Comparison of ENCODE assay signal across 1 cellular context in genomic region chr17:28911411-28912045, GRCh38.
TF ChIP-seq lines count a peak whose summit lies in the region.

No MANE protein-coding gene starts in this region.

TF ChIP-seq in H1, 55 proteins besides CTCF, POLR2A, EP300 and RAD21:
- no peak for TF ChIP-seq TCF12 (IDR thresholded peaks at IDR 0.05; ENCODE audit: low read depth, low read length)
- no peak for TF ChIP-seq EZH2 (IDR thresholded peaks at IDR 0.05; ENCODE audit: low read depth, low read length, severe bottlenecking)
